Comparison of ENCODE assay signal across 8 cellular contexts in genomic region chr1:19483261-19483660, GRCh38. TPM values are rescaled to one million over a fixed set of nuclear protein-coding genes. Genes with fewer than 3 reads are reported as not detected.
DNase-seq lines count a peak whose midpoint lies in the region; ATAC-seq and TF ChIP-seq lines count a peak whose summit lies in the region.

No MANE protein-coding gene starts in this region.

- peak overlapping the region in 6 of 12 donors; percentile 8 to 100 (median 98) for H3K27ac ChIP-seq in heart left ventricle
- H3K27ac ChIP-seq in lower lobe of right lung = peak overlapping the region; percentile 11
- H3K27ac ChIP-seq in body of pancreas = no peak overlapping the region

- H3K27ac Mint-ChIP-seq in activated naive CD4-positive, alpha-beta T cell treated with anti-CD3 and anti-CD28 coated beads, Interleukin-2, amount 50 U/mL, for 24 hours = peak overlapping the region; percentile 66
- peak overlapping the region; percentile 90 for H3K27ac Mint-ChIP-seq in type B pancreatic cell

- no peak for TF ChIP-seq POLR2A in heart left ventricle (IDR thresholded peaks at IDR 0.05)
- TF ChIP-seq POLR2A in body of pancreas (IDR thresholded peaks at IDR 0.05) = no peak

- peaks cover 22 to 85% (median 76%) of the 10 kb centered on the region in 12 donors for H3K4me1 ChIP-seq in heart left ventricle
- H3K4me1 ChIP-seq in lower lobe of right lung = peaks cover 83% of the 10 kb centered on the region
- H3K4me1 ChIP-seq in body of pancreas = peaks cover 53% of the 10 kb centered on the region

- H3K9me3 Mint-ChIP-seq in activated naive CD4-positive, alpha-beta T cell treated with anti-CD3 and anti-CD28 coated beads, Interleukin-2, amount 50 U/mL, for 24 hours = no peaks in the 10 kb centered on the region
- no peaks in the 10 kb centered on the region for H3K9me3 Mint-ChIP-seq in type B pancreatic cell

- intact Hi-C loops in heart left ventricle (cut with DNase I) = loop anchor here in 8 of 10 donors (5.0 to 10.0 kb wide), 8 partner anchors 46 to 162 kb away; partner anchors contain the start of gene NBL1 (in 1 of the 8)
- intact Hi-C loops in cardiac septum (cut with DNase I) = loop anchor here (5.0 to 10.0 kb wide), 2 partner anchors 91 to 112 kb away; a partner anchor contains a TSS
- intact Hi-C loops in lower lobe of right lung (cut with DNase I) = no loop called here
- intact Hi-C loops in body of pancreas (cut with DNase I) = no loop called here

- H3K36me3 ChIP-seq in heart left ventricle (peaks cover 0 to 42% (median 5%) of the 10 kb centered on the region in 9 donors), lower lobe of right lung (peaks cover 32% of the 10 kb centered on the region), body of pancreas (replicated peaks in 1 of 2; ENCODE audit: insufficient read depth in 1 of 2, low read depth in 2 of 2) (no peaks in the 10 kb centered on the region)

- H3K9me3 ChIP-seq in heart left ventricle (no peaks in the 10 kb centered on the region), lower lobe of right lung (no peaks in the 10 kb centered on the region), body of pancreas (no peaks in the 10 kb centered on the region)

- H3K4me3 ChIP-seq in heart left ventricle (peak overlapping the region in 8 of 12 donors; percentile 70 to 99 (median 98)), lower lobe of right lung (peak overlapping the region; percentile 94), body of pancreas (no peak overlapping the region)

- ATAC-seq in heart left ventricle (no peak), lower lobe of right lung (no peak), HG03108 (IDR thresholded peaks at IDR 0.05; ENCODE audit: unreplicated experiment) (no peak), GM21619 (IDR thresholded peaks at IDR 0.05; ENCODE audit: unreplicated experiment) (no peak), body of pancreas (no peak)

- peaks cover 1% of the 10 kb centered on the region for H3K36me3 Mint-ChIP-seq in activated naive CD4-positive, alpha-beta T cell treated with anti-CD3 and anti-CD28 coated beads, Interleukin-2, amount 50 U/mL, for 24 hours
- peaks cover 11% of the 10 kb centered on the region for H3K36me3 Mint-ChIP-seq in type B pancreatic cell

- 42 to 66% (median 52%) methylated on average over 3 of the region's 3 CpGs for WGBS in heart left ventricle, 4 donors
- WGBS in body of pancreas, 2 donors = 63 to 67% methylated on average over 3 of the region's 3 CpGs

- peak overlapping the region; percentile 92 for H3K4me3 Mint-ChIP-seq in activated naive CD4-positive, alpha-beta T cell treated with anti-CD3 and anti-CD28 coated beads, Interleukin-2, amount 50 U/mL, for 24 hours
- peak overlapping the region; percentile 94 for H3K4me3 Mint-ChIP-seq in type B pancreatic cell

- TF ChIP-seq CTCF in heart left ventricle (IDR thresholded peaks at IDR 0.05) (no peak), lower lobe of right lung (IDR thresholded peaks at IDR 0.05) (no peak), type B pancreatic cell (conservative IDR thresholded peaks at IDR 0.05) (no peak), body of pancreas (IDR thresholded peaks at IDR 0.05) (no peak)

- no peaks in the 10 kb centered on the region for H3K27me3 Mint-ChIP-seq in activated naive CD4-positive, alpha-beta T cell treated with anti-CD3 and anti-CD28 coated beads, Interleukin-2, amount 50 U/mL, for 24 hours
- H3K27me3 Mint-ChIP-seq in type B pancreatic cell = no peaks in the 10 kb centered on the region

- DNase-seq in heart left ventricle (no peak), cardiac septum (ENCODE audit: low spot score) (no peak), lower lobe of right lung (no peak), type B pancreatic cell (ENCODE audit: extremely low spot score, unreplicated experiment) (no peak), body of pancreas (no peak)

- H3K4me1 Mint-ChIP-seq in activated naive CD4-positive, alpha-beta T cell treated with anti-CD3 and anti-CD28 coated beads, Interleukin-2, amount 50 U/mL, for 24 hours = peaks cover 75% of the 10 kb centered on the region
- H3K4me1 Mint-ChIP-seq in type B pancreatic cell (ENCODE audit: unreplicated experiment) = peaks cover 53% of the 10 kb centered on the region

- no peaks in the 10 kb centered on the region for H3K27me3 ChIP-seq in heart left ventricle
- H3K27me3 ChIP-seq in lower lobe of right lung (ENCODE audit: low read depth) = no peaks in the 10 kb centered on the region
- H3K27me3 ChIP-seq in body of pancreas = no peaks in the 10 kb centered on the region

RNA-seq across cellular contexts. Expression of gene CAPZB, which starts 2.1 kb away (rescaled TPM):
- total RNA-seq in heart left ventricle (100 to 1,000 TPM in 8 of 9 donors, 10 to 100 TPM in 1; 77.8 to 348 (median 237) TPM), cardiac septum (213 TPM), lower lobe of right lung (236 TPM), type B pancreatic cell (ENCODE audit: low replicate concordance) (264 and 286 TPM in 2 replicates), body of pancreas (10 to 100 TPM; 35.5 to 54.1 TPM)
- polyA plus RNA-seq in heart left ventricle = 100 to 1,000 TPM; 228 to 255 TPM

Comparison
In these comparisons a context has a peak if more than half of its experiments do, and no peak if none do; other contexts are left out.
1. H3K4me3 ChIP-seq: peak in heart left ventricle (8 of 12) and lower lobe of right lung (single experiment); none in body of pancreas (0 of 2).
2. intact Hi-C loops: an anchor here in heart left ventricle (5.0 to 10.0 kb wide) and cardiac septum (5.0 to 10.0 kb wide); none called in lower lobe of right lung and body of pancreas.